19 cellular contexts compared by ENCODE assay signal in genomic region chr10:75770634-75771081, GRCh38.
DNase-seq lines count a peak whose midpoint lies in the region; ATAC-seq and TF ChIP-seq lines count a peak whose summit lies in the region.
"Had no signal": no experiment of that assay in that cellular context is flagged by ENCODE, and none has a peak within 500 bp of the region (broad histone marks: within the 10 kb centered on the region; RNA-seq: fewer than 3 reads in every experiment).

No MANE protein-coding gene starts in this region.

- no peaks in the 10 kb centered on the region for H3K4me1 ChIP-seq in mucosa of descending colon (ENCODE audit: low read depth)
- H3K4me1 ChIP-seq: SJCRH30 had no signal

- peaks cover 33% of the 10 kb centered on the region for H3K27me3 Mint-ChIP-seq in type B pancreatic cell
- H3K27me3 Mint-ChIP-seq: stimulated activated naive CD8-positive, alpha-beta T cell treated with anti-CD3 and anti-CD28 coated beads, Interleukin-15, amount 100 ng/mL, for 72 hours had no signal

- H3K36me3 ChIP-seq in mucosa of descending colon (ENCODE audit: low read depth) = no peaks in the 10 kb centered on the region
- H3K36me3 ChIP-seq: brain microvascular endothelial cell, neutrophil, SJCRH30 had no signal

- H3K4me1 Mint-ChIP-seq in type B pancreatic cell (ENCODE audit: unreplicated experiment) = peaks cover 43% of the 10 kb centered on the region

- DNase-seq in RPMI7951 (ENCODE audit: low read depth) (peak; percentile 15), fibroblast of mammary gland (ENCODE audit: low read depth) (peak; percentile 97), mucosa of descending colon (no peak), type B pancreatic cell (ENCODE audit: extremely low spot score, unreplicated experiment) (no peak), NCI-H526 (lab: John Stamatoyannopoulos, UW) (no peak), DMS114 treated with DMSO at 0.1 percent for 48 hours (lab: John Stamatoyannopoulos, UW; ENCODE audit: unreplicated experiment) (no peak)
- DNase-seq: activated B cell treated with CpG ODN at 0.5 μM for 24 hours; activated T-cell treated with anti-CD3 and anti-CD28 coated beads, Interleukin-2, amount 50 U/mL, for 72 hours; brain microvascular endothelial cell; erythroblast; GF-D8; NCI-H1048; NCI-H69; SJCRH30; stimulated activated naive CD8-positive, alpha-beta T cell treated with anti-CD3 and anti-CD28 coated beads, Interleukin-15, amount 100 ng/mL, for 72 hours had no signal

- intact Hi-C loops in mucosa of descending colon (cut with DNase I, micrococcal nuclease) = no loop called here

- H3K9me3 ChIP-seq in mucosa of descending colon = no peaks in the 10 kb centered on the region
- H3K9me3 ChIP-seq: neutrophil, SJCRH30 had no signal

- ATAC-seq in mucosa of descending colon (peak; percentile 12), GM21528 (IDR thresholded peaks at IDR 0.05; ENCODE audit: low FRiP score, unreplicated experiment) (no peak)
- ATAC-seq: activated T-cell treated with anti-CD3 and anti-CD28 coated beads, Interleukin-2, amount 50 U/mL, for 72 hours; stimulated activated naive CD8-positive, alpha-beta T cell treated with anti-CD3 and anti-CD28 coated beads, Interleukin-15, amount 100 ng/mL, for 72 hours had no signal

- H3K36me3 Mint-ChIP-seq in type B pancreatic cell = peaks cover 3% of the 10 kb centered on the region
- H3K36me3 Mint-ChIP-seq: activated naive CD8-positive, alpha-beta T cell had no signal

- TF ChIP-seq CTCF in fibroblast of mammary gland (conservative IDR thresholded peaks at IDR 0.05; ENCODE audit: control insufficient read depth, insufficient read depth, low read depth, low read length) (no peak), mucosa of descending colon (IDR thresholded peaks at IDR 0.05) (no peak), type B pancreatic cell (conservative IDR thresholded peaks at IDR 0.05) (no peak)

- H3K9me3 Mint-ChIP-seq in type B pancreatic cell = no peaks in the 10 kb centered on the region
- H3K9me3 Mint-ChIP-seq: activated B cell treated with CpG ODN at 0.5 μM for 24 hours; activated T-cell treated with anti-CD3 and anti-CD28 coated beads, Interleukin-2, amount 50 U/mL, for 72 hours; stimulated activated naive CD8-positive, alpha-beta T cell treated with anti-CD3 and anti-CD28 coated beads, Interleukin-15, amount 100 ng/mL, for 72 hours had no signal

- no peak overlapping the region for H3K27ac Mint-ChIP-seq in type B pancreatic cell
- H3K27ac Mint-ChIP-seq: activated B cell treated with CpG ODN at 0.5 μM for 24 hours; activated naive CD8-positive, alpha-beta T cell; activated T-cell treated with anti-CD3 and anti-CD28 coated beads, Interleukin-2, amount 50 U/mL, for 72 hours; B cell had no signal

- H3K4me3 ChIP-seq in fibroblast of mammary gland (ENCODE audit: control insufficient read depth, low read depth, low read length) (no peak overlapping the region), mucosa of descending colon (no peak overlapping the region)
- H3K4me3 ChIP-seq: SJCRH30 had no signal

- peak overlapping the region; percentile 24 for H3K4me3 Mint-ChIP-seq in type B pancreatic cell
- H3K4me3 Mint-ChIP-seq: activated B cell treated with CpG ODN at 0.5 μM for 24 hours had no signal

Comparison
In these comparisons a context has a peak if more than half of its experiments do, and no peak if none do; other contexts are left out.
1. DNase-seq: peak in RPMI7951 (single experiment) and fibroblast of mammary gland (single experiment); none in mucosa of descending colon (0 of 3), type B pancreatic cell (single experiment), NCI-H526 (0 of 2) and DMS114 treated with DMSO at 0.1 percent for 48 hours (single experiment).